ENCODE assay signal across 6 cellular contexts in genomic region chr16:2468142-2468724, GRCh38. TPM values are rescaled to one million over a fixed set of nuclear protein-coding genes. Genes with fewer than 3 reads are reported as not detected.
A peak's percentile ranks its signal among the peaks of the same experiment; 100 is the strongest.
DNase-seq lines count a peak whose midpoint lies in the region; ATAC-seq, FAIRE-seq and TF ChIP-seq lines count a peak whose summit lies in the region.

No MANE protein-coding gene starts in this region.

- no peaks in the 10 kb centered on the region for H4K20me1 ChIP-seq in OCI-LY1 (ENCODE audit: insufficient read depth, low read length)

- peak in 2 of 8 donors; percentile 2 to 13 for ATAC-seq in heart right ventricle
- ATAC-seq in upper lobe of left lung (ENCODE audit: low FRiP score in 2 of 2) = peak in 1 of 2 donors; percentile 28
- no peak for ATAC-seq in GM19463 (IDR thresholded peaks at IDR 0.05; ENCODE audit: unreplicated experiment)

- TF ChIP-seq POLR2A in GM12892 (IDR thresholded peaks at IDR 0.05; ENCODE audit: low read depth, low read length) (no peak), upper lobe of left lung (IDR thresholded peaks at IDR 0.05) (no peak)

- WGBS in heart right ventricle, 2 donors = 1% methylated on average over 43 to 51 of the region's 51 CpGs
- 0 to 1% methylated on average over 37 to 44 of the region's 51 CpGs for WGBS in upper lobe of left lung, 2 donors

- no peaks in the 10 kb centered on the region for H3F3A ChIP-seq in OCI-LY1 (ENCODE audit: insufficient read depth, low read length)

- intact Hi-C loops in heart right ventricle (cut with DNase I) = no loop called here

- H3K27ac ChIP-seq in OCI-LY1 (ENCODE audit: low read depth, low read length, poor library complexity, severe bottlenecking) (no peak overlapping the region), heart right ventricle (peak overlapping the region in 3 of 10 donors; percentile 16 to 50 (median 29)), upper lobe of left lung (peak overlapping the region in 1 of 4 donors; percentile 32)

- peak overlapping the region; percentile 66 for H3K4me2 ChIP-seq in OCI-LY1 (ENCODE audit: low read length)

- H3K27me3 ChIP-seq in OCI-LY1 (ENCODE audit: insufficient read depth, low read length) (peaks cover 14% of the 10 kb centered on the region), heart right ventricle (peaks cover 11 to 63% (median 38%) of the 10 kb centered on the region in 7 donors), upper lobe of left lung (peaks cover 4 to 57% (median 31%) of the 10 kb centered on the region in 4 donors)

- DNase-seq in GM12892 (ENCODE audit: insufficient read length) (no peak), heart right ventricle (no peak), upper lobe of left lung (peak in 1 of 2 donors; percentile 87)
- DNase-seq in effector CD8-positive, alpha-beta T cell (lab: John Stamatoyannopoulos, UW) = no peak

- H3K36me3 ChIP-seq in OCI-LY1 (ENCODE audit: insufficient read depth, low read length) (peaks cover 4% of the 10 kb centered on the region; the same call in 1 of the 2 replicates), heart right ventricle (no peaks in the 10 kb centered on the region), upper lobe of left lung (no peaks in the 10 kb centered on the region)

- H3K79me2 ChIP-seq in OCI-LY1 (ENCODE audit: insufficient read depth, low read length) = no peaks in the 10 kb centered on the region

- peak overlapping the region; percentile 53; the same call in 1 of the 2 replicates for H3K9ac ChIP-seq in OCI-LY1 (ENCODE audit: low read length)

- FAIRE-seq in GM12892 (lab: Jason Lieb, UNC) = peak; percentile 74

- H3K9me2 ChIP-seq in OCI-LY1 (ENCODE audit: low read depth, low read length) = no peaks in the 10 kb centered on the region

- no peak overlapping the region for H2AFZ ChIP-seq in OCI-LY1 (ENCODE audit: low read length)

- no peak for TF ChIP-seq CTCF in OCI-LY1 (IDR thresholded peaks at IDR 0.05; ENCODE audit: low read length)
- no peak for TF ChIP-seq CTCF in heart right ventricle (IDR thresholded peaks at IDR 0.05)
- no peak for TF ChIP-seq CTCF in upper lobe of left lung (IDR thresholded peaks at IDR 0.05)

- TF ChIP-seq EP300 in upper lobe of left lung (IDR thresholded peaks at IDR 0.05) = no peak

- H3K9me3 ChIP-seq in OCI-LY1 (ENCODE audit: low read length) (no peaks in the 10 kb centered on the region), heart right ventricle (no peaks in the 10 kb centered on the region), upper lobe of left lung (no peaks in the 10 kb centered on the region)

- H3K4me3 ChIP-seq in OCI-LY1 (ENCODE audit: low read depth, low read length, poor library complexity, severe bottlenecking) (peak overlapping the region; percentile 45), heart right ventricle (peak overlapping the region; percentile 4 to 68 (median 53)), upper lobe of left lung (peak overlapping the region in 3 of 4 donors; percentile 43 to 53 (median 51))

- H3K4me1 ChIP-seq in OCI-LY1 (ENCODE audit: insufficient read depth, low read length, severe bottlenecking) (peaks cover 43% of the 10 kb centered on the region), heart right ventricle (peaks cover 20 to 50% (median 40%) of the 10 kb centered on the region in 9 donors), upper lobe of left lung (peaks cover 31 to 57% (median 40%) of the 10 kb centered on the region in 4 donors)

RNA-seq across cellular contexts. Expression of gene NTN3, which starts 2.9 kb away (rescaled TPM):
- polyA plus RNA-seq in GM12892 (2012; ENCODE audit: missing spikeins) = not detected
- under 1 TPM in 3 of 10 donors, not detected in 7; 0.12 to 0.18 (median 0.17) TPM for total RNA-seq in heart right ventricle
- not detected for polyA plus RNA-seq in heart right ventricle
- total RNA-seq in upper lobe of left lung = not detected

RNA-seq across cellular contexts. Expression of gene TBC1D24, which starts 6.7 kb away (rescaled TPM):
- polyA plus RNA-seq in GM12892 (2012; ENCODE audit: missing spikeins) = 2.7 TPM
- total RNA-seq in heart right ventricle (10 to 100 TPM in 4 of 10 donors, 1 to 10 TPM in 6; 6.2 to 14.9 (median 9.2) TPM), upper lobe of left lung (10 to 100 TPM; 25.9 to 49.6 (median 37.2) TPM)
- 1 to 10 TPM; 3.4 to 5.4 TPM for polyA plus RNA-seq in heart right ventricle

RNA-seq across cellular contexts. Expression of gene TEDC2, which starts 8.3 kb away (rescaled TPM):
- polyA plus RNA-seq in GM12892 (2012; ENCODE audit: missing spikeins) = 8.4 TPM
- total RNA-seq in heart right ventricle = 1 to 10 TPM in 4 of 10 donors, under 1 TPM in 6; 0.47 to 1.9 (median 0.95) TPM
- polyA plus RNA-seq in heart right ventricle = 1 to 10 TPM in 1 of 2 donors, under 1 TPM in 1; 0.29 to 2.3 TPM
- 1 to 10 TPM in 4 of 6 donors, under 1 TPM in 1, not detected in 1; 0.61 to 2.7 (median 1.7) TPM for total RNA-seq in upper lobe of left lung

RNA-seq across cellular contexts. Expression of gene CCNF, which starts 39.0 kb away (rescaled TPM):
- polyA plus RNA-seq in GM12892 (2012; ENCODE audit: missing spikeins) = 8.1 TPM
- total RNA-seq in heart right ventricle = 1 to 10 TPM in 6 of 10 donors, under 1 TPM in 4; 0.62 to 3.4 (median 1.1) TPM
- polyA plus RNA-seq in heart right ventricle = under 1 TPM; 0.51 to 0.93 TPM
- 1 to 10 TPM; 2.7 to 5.2 (median 3.9) TPM for total RNA-seq in upper lobe of left lung

RNA-seq across cellular contexts. Expression of gene ATP6V0C, which starts 45.5 kb away (rescaled TPM):
- 15.5 TPM for polyA plus RNA-seq in GM12892 (2012; ENCODE audit: missing spikeins)
- total RNA-seq in heart right ventricle (100 to 1,000 TPM; 104 to 209 (median 130) TPM), upper lobe of left lung (100 to 1,000 TPM in 4 of 6 donors, 10 to 100 TPM in 2; 84.9 to 332 (median 164) TPM)
- 100 to 1,000 TPM in 1 of 2 donors, 10 to 100 TPM in 1; 58.5 to 243 TPM for polyA plus RNA-seq in heart right ventricle
